ENCODE assay signal across 1 cellular context in genomic region chr3:157174616-157175498, GRCh38.
TF ChIP-seq lines count a peak whose summit lies in the region.

No MANE protein-coding gene starts in this region.

TF ChIP-seq in GM12878, 131 proteins besides CTCF, POLR2A, EP300 and RAD21 (continued from another document and continues in another):
- TF ChIP-seq CUX1 (IDR thresholded peaks at IDR 0.05; ENCODE audit: insufficient replicate concordance, low read depth, low read length): no peak
- TF ChIP-seq PBX3 (IDR thresholded peaks at IDR 0.05; ENCODE audit: insufficient replicate concordance, low read depth, low read length): peak; percentile 79
- TF ChIP-seq ZBTB11 (CRISPR knock-in tag; IDR thresholded peaks at IDR 0.05): peak; percentile 83
- peak; percentile 72 for TF ChIP-seq SP1 (IDR thresholded peaks at IDR 0.05; ENCODE audit: low read depth, low read length)
- peak; percentile 58; the same call in 1 of the 2 replicates for TF ChIP-seq NFIC (IDR thresholded peaks at IDR 0.05; ENCODE audit: low read depth, low read length)
- TF ChIP-seq MXI1 (IDR thresholded peaks at IDR 0.05; ENCODE audit: low read depth, low read length): peak; percentile 97
- peak; percentile 52; the same call in 1 of the 2 replicates for TF ChIP-seq MTA2 (IDR thresholded peaks at IDR 0.05; ENCODE audit: low read depth)
- no peak for TF ChIP-seq ZNF384 (IDR thresholded peaks at IDR 0.05; ENCODE audit: borderline replicate concordance, low read depth, low read length)
- no peak for TF ChIP-seq YBX1 (IDR thresholded peaks at IDR 0.05)
- TF ChIP-seq TAF1 (IDR thresholded peaks at IDR 0.05; ENCODE audit: borderline replicate concordance, low read depth, low read length): peak; percentile 85
- peak; percentile 88; the same call in 1 of the 2 replicates for TF ChIP-seq MTA3 (IDR thresholded peaks at IDR 0.05; ENCODE audit: borderline replicate concordance, low read length)
- TF ChIP-seq ZSCAN29 (IDR thresholded peaks at IDR 0.05): no peak; the same call in 1 of the 2 replicates
- peak; percentile 78 for TF ChIP-seq SMAD1 (IDR thresholded peaks at IDR 0.05; ENCODE audit: low read depth, partially characterized antibody)
- 0 out of 2 replicates have a peak, but pooled peaks have one; percentile 13 for TF ChIP-seq HSF1 (IDR thresholded peaks at IDR 0.05; ENCODE audit: low read depth, low read length)
- TF ChIP-seq MYB (IDR thresholded peaks at IDR 0.05; ENCODE audit: borderline replicate concordance, low read depth, low read length): peak; percentile 51; the same call in 1 of the 2 replicates
- TF ChIP-seq SREBF1 (IDR thresholded peaks at IDR 0.05; ENCODE audit: low read length): no peak
- TF ChIP-seq YY1 (IDR thresholded peaks at IDR 0.05; ENCODE audit: low read depth, low read length): peak; percentile 84
- no peak for TF ChIP-seq SIN3A (IDR thresholded peaks at IDR 0.05; ENCODE audit: low read depth, low read length)
- TF ChIP-seq ZNF207 (IDR thresholded peaks at IDR 0.05; ENCODE audit: borderline replicate concordance): no peak
- no peak for TF ChIP-seq CEBPZ (IDR thresholded peaks at IDR 0.05; ENCODE audit: low read depth, low read length)
- TF ChIP-seq HDAC2 (IDR thresholded peaks at IDR 0.05): no peak
- peak; percentile 70 for TF ChIP-seq SKIL (IDR thresholded peaks at IDR 0.05; ENCODE audit: low read depth, poor library complexity, severe bottlenecking)
- no peak for TF ChIP-seq NR2C2 (IDR thresholded peaks at IDR 0.05; ENCODE audit: borderline replicate concordance, control insufficient read depth, insufficient read length, low read depth)
- peak; percentile 31 for TF ChIP-seq SIX5 (IDR thresholded peaks at IDR 0.05; ENCODE audit: low read depth, low read length, severe bottlenecking)
- TF ChIP-seq ZNF24 (IDR thresholded peaks at IDR 0.05): no peak
- peak; percentile 91 for TF ChIP-seq ZBTB40 (IDR thresholded peaks at IDR 0.05; ENCODE audit: borderline replicate concordance)
- TF ChIP-seq TARDBP (IDR thresholded peaks at IDR 0.05; ENCODE audit: borderline replicate concordance): peak; percentile 91; the same call in 1 of the 2 replicates
- no peak for TF ChIP-seq ZBTB33 (IDR thresholded peaks at IDR 0.05)
- TF ChIP-seq NR2F1 (conservative IDR thresholded peaks at IDR 0.05): peak; percentile 84
- no peak for TF ChIP-seq NFXL1 (IDR thresholded peaks at IDR 0.05; ENCODE audit: borderline replicate concordance)
- TF ChIP-seq MYC (IDR thresholded peaks at IDR 0.05; ENCODE audit: insufficient read depth, insufficient read length, insufficient replicate concordance, low read length, severe bottlenecking): peak; percentile 69
